In genomic region chr2:11532434-11533055, GRCh38 we compare ENCODE assay signal across 16 cellular contexts. TPM values are rescaled to one million over a fixed set of nuclear protein-coding genes. Genes with fewer than 3 reads are reported as not detected.
DNase-seq lines count a peak whose midpoint lies in the region; ATAC-seq, FAIRE-seq and TF ChIP-seq lines count a peak whose summit lies in the region.
"Had no signal": no experiment of that assay in that cellular context is flagged by ENCODE, and none has a peak within 500 bp of the region (broad histone marks: within the 10 kb centered on the region; RNA-seq: fewer than 3 reads in every experiment).

No MANE protein-coding gene starts in this region.

- DNase-seq in AG20443 (ENCODE audit: low spot score) (peak; percentile 33), LHCN-M2 (ENCODE audit: low read depth) (peak; percentile 47), bronchial epithelial cell (ENCODE audit: low read depth) (peak; percentile 87), left cardiac atrium (no peak), GM19240 (ENCODE audit: insufficient read length, low spot score) (no peak), NAMALWA (ENCODE audit: low spot score) (no peak)
- DNase-seq: activated CD4-positive, alpha-beta T cell treated with anti-CD3 and anti-CD28 coated beads for 36 hours; DMS79; effector memory CD8-positive, alpha-beta T cell; NCI-H2029; stimulated activated CD4-positive, alpha-beta T cell treated with anti-CD3 and anti-CD28 coated beads, Interleukin-15, amount 100 ng/mL, for 24 hours; T-helper 1 cell had no signal

- 83 to 84% methylated on average over 8 to 9 of the region's 9 CpGs for WGBS in mesodermal cell (ENCODE audit: insufficient coverage in 2 of 2), 2 experiments

- no peak for ATAC-seq in HG03521 (IDR thresholded peaks at IDR 0.05; ENCODE audit: unreplicated experiment)
- no peak for ATAC-seq in left cardiac atrium
- ATAC-seq: activated CD4-positive, alpha-beta T cell treated with anti-CD3 and anti-CD28 coated beads for 36 hours; effector memory CD8-positive, alpha-beta T cell had no signal

- H3K4me1 ChIP-seq in mesodermal cell (ENCODE audit: control insufficient read depth, insufficient read depth, low read length, poor library complexity, severe bottlenecking), result peaks cover 19% of the 10 kb centered on the region
- H3K4me1 ChIP-seq: HAP-1 had no signal

- intact Hi-C loops in left cardiac atrium (cut with DNase I), result no loop called here

- no peak overlapping the region for H3K4me3 ChIP-seq in bronchial epithelial cell (ENCODE audit: low read depth, low read length)
- H3K4me3 ChIP-seq in mesodermal cell (ENCODE audit: extremely low read depth, insufficient read depth, low read length, poor library complexity, severe bottlenecking), result no peak overlapping the region
- H3K4me3 ChIP-seq: HAP-1 had no signal

- FAIRE-seq in bronchial epithelial cell (lab: Jason Lieb, UNC), result peak; percentile 93

- H3K27me3 ChIP-seq in bronchial epithelial cell (ENCODE audit: control insufficient read depth, insufficient read depth, low read length), result peaks cover 5% of the 10 kb centered on the region

- H3K36me3 ChIP-seq in bronchial epithelial cell (ENCODE audit: control insufficient read depth, insufficient read depth, low read length) (no peaks in the 10 kb centered on the region), mesodermal cell (ENCODE audit: control insufficient read depth, insufficient read depth, low read length) (peaks cover 3% of the 10 kb centered on the region)
- H3K36me3 ChIP-seq: HAP-1 had no signal

- no peak for TF ChIP-seq CTCF in bronchial epithelial cell (IDR thresholded peaks at IDR 0.05; ENCODE audit: insufficient read depth, low read length, severe bottlenecking)

- no peaks in the 10 kb centered on the region for H3K9me3 ChIP-seq in mesodermal cell (ENCODE audit: control insufficient read depth, low read length)
- H3K9me3 ChIP-seq: HAP-1 had no signal

- peak overlapping the region; percentile 71 for H3K27ac ChIP-seq in mesodermal cell (ENCODE audit: low read depth, low read length, severe bottlenecking)

RNA-seq across cellular contexts. Expression of gene GREB1, which starts 1.3 kb away (rescaled TPM):
- total RNA-seq in LHCN-M2 (2014; rRNA removed) (0.38 and 0.57 TPM in 2 replicates), bronchial epithelial cell (under 0.01 TPM in 2 replicates), left cardiac atrium (1 to 10 TPM; 7.2 to 9.6 TPM)
- 0.29 TPM for polyA plus RNA-seq in LHCN-M2 (2012)
- polyA plus RNA-seq in mesodermal cell (2013, experiment 1 of 2), result 19.7 TPM
- 15.9 TPM for polyA plus RNA-seq in mesodermal cell (2013, experiment 2 of 2)
- polyA plus RNA-seq: BJ had no signal

Comparison
In these comparisons a context has a peak if more than half of its experiments do, and no peak if none do; other contexts are left out.
1. DNase-seq: peak in AG20443 (single experiment), LHCN-M2 (single experiment) and bronchial epithelial cell (single experiment); none in left cardiac atrium (single experiment), GM19240 (single experiment) and NAMALWA (single experiment).